11 cellular contexts compared by ENCODE assay signal in genomic region chr20:52405417-52405816, GRCh38.
DNase-seq lines count a peak whose midpoint lies in the region; ATAC-seq and TF ChIP-seq lines count a peak whose summit lies in the region.
"Had no signal": no experiment of that assay in that cellular context is flagged by ENCODE, and none has a peak within 500 bp of the region (broad histone marks: within the 10 kb centered on the region; RNA-seq: fewer than 3 reads in every experiment).

No MANE protein-coding gene starts in this region.

- TF ChIP-seq CTCF in PC-3 (conservative IDR thresholded peaks at IDR 0.05; ENCODE audit: low read depth, low read length) (no peak), dorsolateral prefrontal cortex (IDR thresholded peaks at IDR 0.05 in 54 of 56, conservative IDR thresholded peaks at IDR 0.05 in 2 of 56; ENCODE audit: low read depth in 1 of 56, partially characterized antibody in 56 of 56) (no peak)

- 0 out of 2 replicates have a peak, but pooled peaks cover 3% of the 10 kb centered on the region for H4K20me1 ChIP-seq in PC-3 (ENCODE audit: low read length)

- H3K9me3 Mint-ChIP-seq in memory B cell, result peaks cover 3% of the 10 kb centered on the region

- POLR2A ChIA-PET in PC-3 (lab: Charles Lee; ENCODE audit: unreplicated experiment), result no interaction called here

- H3K4me2 ChIP-seq in PC-3 (ENCODE audit: low read length), result no peak overlapping the region

- H3K4me3 ChIP-seq in PC-3 (ENCODE audit: low read length) (no peak overlapping the region), MG63 (no peak overlapping the region), dorsolateral prefrontal cortex (no peak overlapping the region)

- ATAC-seq in GM18907 (IDR thresholded peaks at IDR 0.05; ENCODE audit: unreplicated experiment), result peak; percentile 78
- peak; percentile 45 for ATAC-seq in HG02852 (IDR thresholded peaks at IDR 0.05; ENCODE audit: unreplicated experiment)
- ATAC-seq in PC-3, result no peak
- peak; percentile 72 for ATAC-seq in memory B cell (ENCODE audit: low read depth)
- ATAC-seq: SK-N-SH treated with all-trans-retinoic acid at 6 μM for 48 hours had no signal

- H3K4me3 Mint-ChIP-seq in memory B cell, result no peak overlapping the region

- no peak overlapping the region for H3K9ac ChIP-seq in PC-3 (ENCODE audit: low read length)

- H3K36me3 ChIP-seq in PC-3 (ENCODE audit: low read depth, low read length) (no peaks in the 10 kb centered on the region), MG63 (no peaks in the 10 kb centered on the region)

- no peaks in the 10 kb centered on the region for H3K36me3 Mint-ChIP-seq in memory B cell

- no peaks in the 10 kb centered on the region for H3K79me2 ChIP-seq in PC-3 (ENCODE audit: low read length)

- H3K9me3 ChIP-seq in PC-3 (ENCODE audit: low read length) (no peaks in the 10 kb centered on the region; the same call in 1 of the 2 replicates), MG63 (no peaks in the 10 kb centered on the region)

- no peaks in the 10 kb centered on the region for H3K9me2 ChIP-seq in PC-3 (replicated peaks; ENCODE audit: low read length)

- H3F3A ChIP-seq in PC-3 (ENCODE audit: low read length, unreplicated experiment), result no peaks in the 10 kb centered on the region

- H3K27ac ChIP-seq in PC-3 (ENCODE audit: low read length), result no peak overlapping the region
- no peak overlapping the region for H3K27ac ChIP-seq in dorsolateral prefrontal cortex

- intact Hi-C loops in PC-3 (cut with micrococcal nuclease), result no loop called here
- intact Hi-C loops in dorsolateral prefrontal cortex (cut with DNase I), result no loop called here

- CTCF ChIA-PET in PC-3 (lab: Charles Lee), result no interaction called here

- H3K4me1 ChIP-seq in PC-3 (ENCODE audit: insufficient read depth, low read length), result no peaks in the 10 kb centered on the region

- BruUV-seq in PC-3 (replicated peaks; lab: Mats Ljungman, UMichigan), result no TSS peak

- no peaks in the 10 kb centered on the region for H3K27me3 Mint-ChIP-seq in memory B cell

- H3K4me1 Mint-ChIP-seq in memory B cell, result peaks cover 23% of the 10 kb centered on the region

- H3K27me3 ChIP-seq in PC-3 (ENCODE audit: low read length) (no peaks in the 10 kb centered on the region; the same call in 1 of the 2 replicates), MG63 (peaks cover 3% of the 10 kb centered on the region; the same call in 1 of the 2 replicates), dorsolateral prefrontal cortex (peaks cover 0 to 10% (median 0%) of the 10 kb centered on the region in 45 donors)

- H2AFZ ChIP-seq in PC-3 (ENCODE audit: low read length), result no peak overlapping the region

- no peak overlapping the region for H3K27ac Mint-ChIP-seq in memory B cell

- DNase-seq in PC-3 (peak; percentile 7), memory B cell (ENCODE audit: low spot score in 2 of 2) (no peak), C1 segment of cervical spinal cord (lab: John Stamatoyannopoulos, UW) (no peak), MG63 (no peak), dorsolateral prefrontal cortex (no peak)
- DNase-seq: mammary epithelial cell, NCI-H1694, small intestine had no signal
